7 cellular contexts compared by ENCODE assay signal in genomic region chrX:136496359-136496767, GRCh38. TPM values are rescaled to one million over a fixed set of nuclear protein-coding genes. Genes with fewer than 3 reads are reported as not detected.
DNase-seq lines count a peak whose midpoint lies in the region; ATAC-seq and TF ChIP-seq lines count a peak whose summit lies in the region.

No MANE protein-coding gene starts in this region.

- peak; percentile 0 for ATAC-seq in stimulated activated naive CD8-positive, alpha-beta T cell treated with anti-CD3 and anti-CD28 coated beads, Interleukin-15, amount 100 ng/mL, for 72 hours
- ATAC-seq in GM21825 (IDR thresholded peaks at IDR 0.05; ENCODE audit: unreplicated experiment), result no peak

- H3K36me3 ChIP-seq in HAP-1 (replicated peaks), result peaks cover 16% of the 10 kb centered on the region
- H3K36me3 ChIP-seq in hepatocyte (replicated peaks; ENCODE audit: insufficient read depth, low read depth), result no peaks in the 10 kb centered on the region

- H3K9me3 Mint-ChIP-seq in stimulated activated naive CD8-positive, alpha-beta T cell treated with anti-CD3 and anti-CD28 coated beads, Interleukin-15, amount 100 ng/mL, for 72 hours, result no peaks in the 10 kb centered on the region

- H3K27me3 Mint-ChIP-seq in stimulated activated naive CD8-positive, alpha-beta T cell treated with anti-CD3 and anti-CD28 coated beads, Interleukin-15, amount 100 ng/mL, for 72 hours, result peaks cover 7% of the 10 kb centered on the region

- H3K4me1 Mint-ChIP-seq in stimulated activated naive CD8-positive, alpha-beta T cell treated with anti-CD3 and anti-CD28 coated beads, Interleukin-15, amount 100 ng/mL, for 72 hours, result peaks cover 13% of the 10 kb centered on the region

- H3K4me1 ChIP-seq in HAP-1 (peaks cover 17% of the 10 kb centered on the region), hepatocyte (ENCODE audit: insufficient read depth) (no peaks in the 10 kb centered on the region)

- no peaks in the 10 kb centered on the region for H3K27me3 ChIP-seq in HAP-1 (ENCODE audit: low read depth)
- H3K27me3 ChIP-seq in hepatocyte, result no peaks in the 10 kb centered on the region

- peak overlapping the region; percentile 69 for H2AFZ ChIP-seq in hepatocyte

- no peaks in the 10 kb centered on the region for H3K9me2 ChIP-seq in hepatocyte (replicated peaks; ENCODE audit: insufficient read depth)

- TF ChIP-seq CTCF in WI38 (IDR thresholded peaks at IDR 0.05; ENCODE audit: low read depth, low read length), result no peak
- no peak for TF ChIP-seq CTCF in hepatocyte (IDR thresholded peaks at IDR 0.05; ENCODE audit: poor library complexity)

- in situ Hi-C loops in HAP-1 (cut with MboI; ENCODE audit: low sequenced_read_pairs), result no loop called here

- H3K79me2 ChIP-seq in hepatocyte, result peaks cover 20% of the 10 kb centered on the region

- peak overlapping the region; percentile 100 for H3K27ac ChIP-seq in hepatocyte

- DNase-seq in HAP-1 (ENCODE audit: low spot score in 2 of 2), result no peak
- DNase-seq in hepatocyte (ENCODE audit: low spot score), result no peak
- no peak for DNase-seq in stimulated activated naive CD8-positive, alpha-beta T cell treated with anti-CD3 and anti-CD28 coated beads, Interleukin-15, amount 100 ng/mL, for 72 hours
- no peak for DNase-seq in NCI-H2171 (lab: John Stamatoyannopoulos, UW)
- no peak for DNase-seq in retina

- peak overlapping the region; percentile 75 for H3K4me2 ChIP-seq in hepatocyte

- H3K4me3 Mint-ChIP-seq in stimulated activated naive CD8-positive, alpha-beta T cell treated with anti-CD3 and anti-CD28 coated beads, Interleukin-15, amount 100 ng/mL, for 72 hours, result peak overlapping the region; percentile 81 to 87

- H3K27ac Mint-ChIP-seq in stimulated activated naive CD8-positive, alpha-beta T cell treated with anti-CD3 and anti-CD28 coated beads, Interleukin-15, amount 100 ng/mL, for 72 hours, result peak overlapping the region; percentile 92 to 96

- H4K20me1 ChIP-seq in hepatocyte (ENCODE audit: insufficient read depth, poor library complexity, severe bottlenecking), result no peaks in the 10 kb centered on the region

- WGBS in hepatocyte (ENCODE audit: low lambda C conversion rate, missing lambda C conversion rate), result 47% methylated on average over 12 of the region's 12 CpGs

- peak overlapping the region; percentile 76 for H3K4me3 ChIP-seq in HAP-1
- peak overlapping the region; percentile 67 for H3K4me3 ChIP-seq in WI38 (ENCODE audit: low read depth, low read length)
- peak overlapping the region; percentile 59 for H3K4me3 ChIP-seq in hepatocyte

- H3K9me3 ChIP-seq in HAP-1 (no peaks in the 10 kb centered on the region), hepatocyte (ENCODE audit: low read depth) (no peaks in the 10 kb centered on the region)

RNA-seq across cellular contexts. Expression of gene HTATSF1, which starts 1.0 kb away (rescaled TPM):
- total RNA-seq in hepatocyte, result 51.0 and 55.3 TPM in 2 replicates
- polyA plus RNA-seq in hepatocyte, result 36.6 and 37.3 TPM in 2 replicates

RNA-seq across cellular contexts. Expression of gene BRS3, which starts 8.6 kb away (rescaled TPM):
- 0.04 TPM in 1 of 2 replicates, not detected in the other for total RNA-seq in hepatocyte
- polyA plus RNA-seq in hepatocyte, result not detected in 2 replicates

RNA-seq across cellular contexts. Expression of gene VGLL1, which starts 35.7 kb away (rescaled TPM):
- 4.1 and 4.8 TPM in 2 replicates for total RNA-seq in hepatocyte
- polyA plus RNA-seq in hepatocyte, result 9.3 and 11.6 TPM in 2 replicates
